In the genomic region with DNA sequence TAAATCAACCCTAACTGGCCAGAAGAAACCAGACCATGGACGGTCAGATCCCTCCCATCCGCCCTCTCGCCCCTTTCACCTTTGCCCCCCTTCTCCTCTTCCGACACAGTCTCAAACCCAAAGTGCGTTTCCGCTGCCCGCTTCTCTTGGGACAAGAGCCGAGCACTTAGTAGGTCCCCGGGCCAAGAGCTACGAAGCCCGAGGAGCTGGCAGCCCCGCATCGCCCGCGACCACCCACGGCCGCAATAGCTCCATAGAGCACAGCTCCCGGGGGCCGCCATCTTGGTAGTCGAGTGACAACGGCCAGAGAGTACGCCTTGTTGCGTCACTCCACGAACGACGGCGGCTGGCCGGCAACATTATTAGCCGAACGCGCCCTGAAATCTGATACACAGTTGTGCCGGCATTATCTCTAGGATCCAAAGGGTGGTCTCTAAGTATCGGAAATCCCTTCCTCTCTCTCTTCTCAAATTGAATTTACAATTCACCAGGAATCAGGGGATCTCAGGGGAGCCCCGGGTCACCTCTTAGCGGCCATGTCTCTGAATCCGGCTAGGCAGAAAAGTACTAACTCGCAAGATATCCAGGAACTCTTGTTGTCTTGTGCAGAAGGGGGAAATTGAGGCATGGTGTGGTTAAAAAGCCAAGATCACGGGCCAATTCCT, we compare ENCODE assay signal across 8 cellular contexts. TPM values are rescaled to one million over a fixed set of nuclear protein-coding genes. Genes with fewer than 3 reads are reported as not detected.
A peak's percentile ranks its signal among the peaks of the same experiment; 100 is the strongest.
DNase-seq lines count a peak whose midpoint lies in the region; ATAC-seq and TF ChIP-seq lines count a peak whose summit lies in the region.

A gene with protein sequence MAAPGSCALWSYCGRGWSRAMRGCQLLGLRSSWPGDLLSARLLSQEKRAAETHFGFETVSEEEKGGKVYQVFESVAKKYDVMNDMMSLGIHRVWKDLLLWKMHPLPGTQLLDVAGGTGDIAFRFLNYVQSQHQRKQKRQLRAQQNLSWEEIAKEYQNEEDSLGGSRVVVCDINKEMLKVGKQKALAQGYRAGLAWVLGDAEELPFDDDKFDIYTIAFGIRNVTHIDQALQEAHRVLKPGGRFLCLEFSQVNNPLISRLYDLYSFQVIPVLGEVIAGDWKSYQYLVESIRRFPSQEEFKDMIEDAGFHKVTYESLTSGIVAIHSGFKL (minus strand): TSS at position 298 of the 665 bp plus-strand sequence. CDS start 17 bp downstream, at position 281.

- TF ChIP-seq CTCF in esophagus squamous epithelium (IDR thresholded peaks at IDR 0.05) = no peak

- H3K27ac ChIP-seq in esophagus squamous epithelium = peak within 1 kb of the TSS; percentile 85 to 99 (median 94)

- peaks cover 15 to 26% (median 16%) of the 10 kb centered on the region in 3 donors for H3K4me1 Mint-ChIP-seq in IgD-negative memory B cell

- no peaks in the 10 kb centered on the region for H3K27me3 ChIP-seq in esophagus squamous epithelium

- peaks cover 0 to 24% (median 8%) of the 10 kb centered on the region in 3 donors for H3K4me1 ChIP-seq in esophagus squamous epithelium

- DNase-seq in DMS 273 (lab: John Stamatoyannopoulos, UW; ENCODE audit: unreplicated experiment) (peak; percentile 92), activated T-helper 1 cell treated with Interleukin-2 at 50 U/mL for 16 hours (ENCODE audit: low read depth) (peak; percentile 67), esophagus squamous epithelium (lab: John Stamatoyannopoulos, UW) (peak; percentile 18), myocyte (ENCODE audit: low read depth) (peak; percentile 93)
- DNase-seq in stimulated activated CD8-positive, alpha-beta memory T cell treated with anti-CD3 and anti-CD28 coated beads, Interleukin-7, amount 100 ng/mL, for 48 hours (ENCODE audit: extremely low read depth in 1 of 2, low read depth in 1 of 2) = peak; percentile 68 to 75

- no peaks in the 10 kb centered on the region for H3K9me3 ChIP-seq in esophagus squamous epithelium

- intact Hi-C loops in esophagus squamous epithelium (cut with DNase I) = no loop called here

- H3K9me3 Mint-ChIP-seq in IgD-negative memory B cell = no peaks in the 10 kb centered on the region

- peak within 1 kb of the TSS; percentile 53 to 94 (median 82) for H3K4me3 ChIP-seq in esophagus squamous epithelium

- peak in 3 of 4 donors; percentile 5 to 48 (median 14) for TF ChIP-seq POLR2A in esophagus squamous epithelium (IDR thresholded peaks at IDR 0.05)

- H3K4me3 Mint-ChIP-seq in IgD-negative memory B cell = peak within 1 kb of the TSS; percentile 99 to 100 (median 100)

- H3K27me3 Mint-ChIP-seq in IgD-negative memory B cell = no peaks in the 10 kb centered on the region

- H3K36me3 Mint-ChIP-seq in IgD-negative memory B cell = peaks cover 6% of the 10 kb centered on the region

- WGBS in esophagus squamous epithelium, 2 donors = 0 to 1% methylated on average over 22 to 31 of the region's 38 CpGs

- peak; percentile 75 for ATAC-seq in GM21528 (IDR thresholded peaks at IDR 0.05; ENCODE audit: low FRiP score, unreplicated experiment)

- H3K36me3 ChIP-seq in esophagus squamous epithelium = peaks cover 0 to 7% (median 0%) of the 10 kb centered on the region in 3 donors

- H3K27ac Mint-ChIP-seq in IgD-negative memory B cell = peak within 1 kb of the TSS; percentile 98 to 99 (median 99)

TF ChIP-seq in PFSK-1, 5 proteins besides CTCF, POLR2A, EP300 and RAD21:
- peak; percentile 50; the same call in 1 of the 2 replicates for TF ChIP-seq SIN3A (IDR thresholded peaks at IDR 0.05; ENCODE audit: borderline replicate concordance, insufficient read depth, low read length)
- peak; percentile 66 for TF ChIP-seq FOXP2 (optimal IDR thresholded peaks at IDR 0.05; ENCODE audit: borderline replicate concordance, extremely low read depth, extremely low read length, insufficient read depth)
- TF ChIP-seq TAF1 (IDR thresholded peaks at IDR 0.05; ENCODE audit: borderline replicate concordance, insufficient read depth, low read length) = peak; percentile 93
- TF ChIP-seq POLR2AphosphoS5 (IDR thresholded peaks at IDR 0.05; ENCODE audit: low read depth, low read length) = peak; percentile 91
- TF ChIP-seq, protein P1, sequence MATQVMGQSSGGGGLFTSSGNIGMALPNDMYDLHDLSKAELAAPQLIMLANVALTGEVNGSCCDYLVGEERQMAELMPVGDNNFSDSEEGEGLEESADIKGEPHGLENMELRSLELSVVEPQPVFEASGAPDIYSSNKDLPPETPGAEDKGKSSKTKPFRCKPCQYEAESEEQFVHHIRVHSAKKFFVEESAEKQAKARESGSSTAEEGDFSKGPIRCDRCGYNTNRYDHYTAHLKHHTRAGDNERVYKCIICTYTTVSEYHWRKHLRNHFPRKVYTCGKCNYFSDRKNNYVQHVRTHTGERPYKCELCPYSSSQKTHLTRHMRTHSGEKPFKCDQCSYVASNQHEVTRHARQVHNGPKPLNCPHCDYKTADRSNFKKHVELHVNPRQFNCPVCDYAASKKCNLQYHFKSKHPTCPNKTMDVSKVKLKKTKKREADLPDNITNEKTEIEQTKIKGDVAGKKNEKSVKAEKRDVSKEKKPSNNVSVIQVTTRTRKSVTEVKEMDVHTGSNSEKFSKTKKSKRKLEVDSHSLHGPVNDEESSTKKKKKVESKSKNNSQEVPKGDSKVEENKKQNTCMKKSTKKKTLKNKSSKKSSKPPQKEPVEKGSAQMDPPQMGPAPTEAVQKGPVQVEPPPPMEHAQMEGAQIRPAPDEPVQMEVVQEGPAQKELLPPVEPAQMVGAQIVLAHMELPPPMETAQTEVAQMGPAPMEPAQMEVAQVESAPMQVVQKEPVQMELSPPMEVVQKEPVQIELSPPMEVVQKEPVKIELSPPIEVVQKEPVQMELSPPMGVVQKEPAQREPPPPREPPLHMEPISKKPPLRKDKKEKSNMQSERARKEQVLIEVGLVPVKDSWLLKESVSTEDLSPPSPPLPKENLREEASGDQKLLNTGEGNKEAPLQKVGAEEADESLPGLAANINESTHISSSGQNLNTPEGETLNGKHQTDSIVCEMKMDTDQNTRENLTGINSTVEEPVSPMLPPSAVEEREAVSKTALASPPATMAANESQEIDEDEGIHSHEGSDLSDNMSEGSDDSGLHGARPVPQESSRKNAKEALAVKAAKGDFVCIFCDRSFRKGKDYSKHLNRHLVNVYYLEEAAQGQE (IDR thresholded peaks at IDR 0.05; ENCODE audit: insufficient read depth in 1 of 2, low read depth in 2 of 2, low read length in 2 of 2) = peak; percentile 49 to 60; a peak in 2 of 4 replicates

RNA-seq across cellular contexts. Expression of the gene that starts here (rescaled TPM):
- 29.1 TPM for polyA plus RNA-seq in IgD-negative memory B cell
- polyA plus RNA-seq in PFSK-1 (2012; ENCODE audit: insufficient read length, low read depth) = 37.1 TPM
- total RNA-seq in esophagus squamous epithelium (10 to 100 TPM; 12.2 to 27.7 (median 20.3) TPM), myocyte (28.6 and 30.5 TPM in 2 replicates)
- polyA plus RNA-seq in myocyte (2012) = 48.2 TPM

Comparison
In these comparisons a context has a peak if more than half of its experiments do, and no peak if none do; other contexts are left out.
1. Peak in every context shown above with its lines: DNase-seq, ATAC-seq, H3K4me3 ChIP-seq and H3K27ac ChIP-seq.
2. DNase-seq: peak in every context shown above with its lines; median percentile 93 in myocyte; 92 in DMS 273; 72 in stimulated activated CD8-positive, alpha-beta memory T cell treated with anti-CD3 and anti-CD28 coated beads, Interleukin-7, amount 100 ng/mL, for 48 hours; 67 in activated T-helper 1 cell treated with Interleukin-2 at 50 U/mL for 16 hours; 18 in esophagus squamous epithelium.